In the genomic region with DNA sequence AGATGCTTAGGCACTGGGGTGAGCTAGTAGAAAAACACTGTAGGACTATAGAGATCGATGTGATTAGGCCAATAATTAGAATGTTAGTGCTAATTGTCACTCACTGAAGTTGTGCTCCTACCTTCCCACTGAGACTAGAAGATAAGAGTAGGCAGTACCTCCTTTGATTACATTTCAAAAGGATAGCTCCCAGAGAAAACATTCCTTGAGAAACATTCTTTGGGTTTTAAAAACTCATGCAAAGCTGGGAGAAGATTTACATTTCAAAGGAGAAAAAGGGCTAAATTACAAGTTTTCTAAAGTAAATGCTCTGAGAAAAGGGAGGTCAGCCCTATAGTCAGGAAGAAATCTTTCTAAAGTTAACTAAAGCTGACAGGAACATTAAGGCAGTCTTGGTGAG, we compare ENCODE assay signal across 18 cellular contexts.
DNase-seq lines count a peak whose midpoint lies in the region; ATAC-seq, FAIRE-seq and TF ChIP-seq lines count a peak whose summit lies in the region.
"Had no signal": no experiment of that assay in that cellular context is flagged by ENCODE, and none has a peak within 500 bp of the region (broad histone marks: within the 10 kb centered on the region; RNA-seq: fewer than 3 reads in every experiment).

No MANE protein-coding gene starts in this region.

- H2AFZ ChIP-seq in GM23338: no peak overlapping the region

- H2AK5ac ChIP-seq in mesendoderm (ENCODE audit: low read length): no peak overlapping the region

- peak overlapping the region; percentile 16 for H3K4me2 ChIP-seq in GM23338
- H3K4me2 ChIP-seq in mesendoderm (ENCODE audit: low read length): no peak overlapping the region
- H3K4me2 ChIP-seq: A549; BLaER1 treated with 17β-estradiol and CSF1 and Interleukin-3, amounts not matched to agents 10 nM and 100 nM had no signal

- H3K9ac ChIP-seq in mesendoderm (ENCODE audit: low read length) (no peak overlapping the region), kidney (ENCODE audit: low read length in 2 of 2) (no peak overlapping the region)
- H3K9ac ChIP-seq: BLaER1 treated with 17β-estradiol and CSF1 and Interleukin-3, amounts not matched to agents 10 nM and 100 nM had no signal

- H4K5ac ChIP-seq in mesendoderm (ENCODE audit: low read length): no peak overlapping the region

- H3K4me3 ChIP-seq in GM23338: no peak overlapping the region
- H3K4me3 ChIP-seq in mesendoderm (ENCODE audit: low read length): no peak overlapping the region
- no peak overlapping the region for H3K4me3 ChIP-seq in kidney (ENCODE audit: low read length in 2 of 2)
- H3K4me3 ChIP-seq: A549; BLaER1 treated with 17β-estradiol and CSF1 and Interleukin-3, amounts not matched to agents 10 nM and 100 nM; K562; SK-N-MC had no signal

- no peaks in the 10 kb centered on the region for H3K27me3 ChIP-seq in GM23338 (ENCODE audit: insufficient read depth)
- H3K27me3 ChIP-seq in mesendoderm (ENCODE audit: insufficient read depth, low read length, poor library complexity): no peaks in the 10 kb centered on the region
- no peaks in the 10 kb centered on the region for H3K27me3 ChIP-seq in CD4-positive, alpha-beta T cell (ENCODE audit: control insufficient read depth, insufficient read depth, low read length)
- H3K27me3 ChIP-seq: BLaER1 treated with 17β-estradiol and CSF1 and Interleukin-3, amounts not matched to agents 10 nM and 100 nM had no signal

- H4K8ac ChIP-seq in mesendoderm (ENCODE audit: low read depth, low read length): no peak overlapping the region

- no CpG with 5 or more reads among the region's 1 CpG for WGBS in mesendoderm (ENCODE audit: extremely low coverage, insufficient coverage, low lambda C conversion rate)

- POLR2A ChIA-PET in WTC11 (lab: Charles Lee): no interaction called here
- POLR2A ChIA-PET in CD4-positive, alpha-beta T cell (lab: Charles Lee): no interaction called here

- H3K27ac Mint-ChIP-seq in GM23338 (peak overlapping the region; percentile 88), WTC11 (peak overlapping the region; percentile 97)
- no peak overlapping the region for H3K27ac Mint-ChIP-seq in CD4-positive, alpha-beta T cell

- H3K27ac ChIP-seq in GM23338 (ENCODE audit: low read depth): peak overlapping the region; percentile 89
- H3K27ac ChIP-seq in mesendoderm (ENCODE audit: low read depth, low read length): no peak overlapping the region
- H3K27ac ChIP-seq in kidney (ENCODE audit: low read depth in 2 of 2, low read length in 2 of 2): no peak overlapping the region
- H3K27ac ChIP-seq in CD4-positive, alpha-beta T cell (ENCODE audit: low read depth, low read length): no peak overlapping the region
- H3K27ac ChIP-seq: A549; BLaER1 treated with 17β-estradiol and CSF1 and Interleukin-3, amounts not matched to agents 10 nM and 100 nM; SK-N-MC had no signal

- peaks cover 28% of the 10 kb centered on the region for H3K36me3 Mint-ChIP-seq in GM23338 (ENCODE audit: low read depth)
- peaks cover 16% of the 10 kb centered on the region for H3K36me3 Mint-ChIP-seq in WTC11
- H3K36me3 Mint-ChIP-seq in CD4-positive, alpha-beta T cell (ENCODE audit: low read depth): no peaks in the 10 kb centered on the region

- no peak overlapping the region for H3K23ac ChIP-seq in mesendoderm (ENCODE audit: low read length)

- H3K9me2 ChIP-seq in GM23338 (ENCODE audit: insufficient read depth): no peaks in the 10 kb centered on the region

- H2BK15ac ChIP-seq in mesendoderm (replicated peaks; ENCODE audit: low read depth): no peak overlapping the region

- no peaks in the 10 kb centered on the region for H3K79me1 ChIP-seq in mesendoderm (ENCODE audit: low read length)

- no peak for TF ChIP-seq CTCF in GM23338 (conservative IDR thresholded peaks at IDR 0.05; ENCODE audit: low read depth in 2 of 2)
- no peak for TF ChIP-seq CTCF in WTC11 (IDR thresholded peaks at IDR 0.05)
- TF ChIP-seq CTCF in kidney (IDR thresholded peaks at IDR 0.05; ENCODE audit: borderline replicate concordance, extremely low read depth, insufficient read depth): no peak
- TF ChIP-seq CTCF in CD4-positive, alpha-beta T cell (IDR thresholded peaks at IDR 0.05): no peak

- ATAC-seq in GM23338 (peak; percentile 95), WTC11 (peak; percentile 84), GM18517 (IDR thresholded peaks at IDR 0.05; ENCODE audit: unreplicated experiment) (no peak), GM21529 (IDR thresholded peaks at IDR 0.05; ENCODE audit: unreplicated experiment) (no peak)
- ATAC-seq in CD4-positive, alpha-beta T cell (ENCODE audit: poor library complexity): no peak
- ATAC-seq: A549, HCT116, K562 had no signal

- peaks cover 6% of the 10 kb centered on the region for H3K27me3 Mint-ChIP-seq in GM23338 (ENCODE audit: insufficient read depth, low read depth, poor library complexity)
- no peaks in the 10 kb centered on the region for H3K27me3 Mint-ChIP-seq in WTC11 (ENCODE audit: low read depth)
- H3K27me3 Mint-ChIP-seq in CD4-positive, alpha-beta T cell: no peaks in the 10 kb centered on the region

- CTCF ChIA-PET in WTC11 (lab: Charles Lee): interaction anchor here (1.4 kb wide), 1 partner anchor 12 kb away, joined by 3 read pairs; no protein-coding TSS in a partner anchor
- CTCF ChIA-PET in CD4-positive, alpha-beta T cell (lab: Charles Lee): no interaction called here

- H2BK5ac ChIP-seq in mesendoderm (ENCODE audit: low read length): no peak overlapping the region

- H3K56ac ChIP-seq in mesendoderm (ENCODE audit: low read length): no peak overlapping the region

- no peak overlapping the region for H3K18ac ChIP-seq in mesendoderm (ENCODE audit: low read length)

- H3K36me3 ChIP-seq in GM23338 (ENCODE audit: insufficient read depth) (no peaks in the 10 kb centered on the region), mesendoderm (ENCODE audit: control insufficient read depth, insufficient read depth, low read length) (no peaks in the 10 kb centered on the region), kidney (ENCODE audit: control insufficient read depth in 1 of 2, insufficient read depth in 2 of 2, low read length in 2 of 2) (no peaks in the 10 kb centered on the region)
- H3K36me3 ChIP-seq: BLaER1 treated with 17β-estradiol and CSF1 and Interleukin-3, amounts not matched to agents 10 nM and 100 nM had no signal

- FAIRE-seq in kidney (lab: Jason Lieb, UNC): no peak
- FAIRE-seq: A549, K562 had no signal

- H3K9me3 Mint-ChIP-seq in GM23338 (peaks cover 13% of the 10 kb centered on the region), WTC11 (peaks cover 15% of the 10 kb centered on the region)
- no peaks in the 10 kb centered on the region for H3K9me3 Mint-ChIP-seq in CD4-positive, alpha-beta T cell

- peaks cover 36% of the 10 kb centered on the region for H3K4me1 Mint-ChIP-seq in GM23338
- H3K4me1 Mint-ChIP-seq in WTC11: peaks cover 31% of the 10 kb centered on the region
- H3K4me1 Mint-ChIP-seq in CD4-positive, alpha-beta T cell (ENCODE audit: low read depth): no peaks in the 10 kb centered on the region

- peak; percentile 84 for DNase-seq in GM23338 (ENCODE audit: low spot score)
- no peak for DNase-seq in WTC11 (ENCODE audit: low spot score)
- peak; percentile 53 for DNase-seq in iPS DF 4.7 (ENCODE audit: extremely low read depth, low spot score)
- DNase-seq in mesendoderm: peak; percentile 96
- DNase-seq in kidney: no peak
- no peak for DNase-seq in CD4-positive, alpha-beta T cell
- DNase-seq: DMS79, NCI-H1105, NCI-H1694, NCI-H2081 treated with DMSO at 0.1 percent for 48 hours, SHP77 had no signal

- no peaks in the 10 kb centered on the region for H3K79me2 ChIP-seq in GM23338 (replicated peaks; ENCODE audit: insufficient read depth)
- no peaks in the 10 kb centered on the region for H3K79me2 ChIP-seq in mesendoderm (ENCODE audit: control insufficient read depth, insufficient read depth, low read length)

- no peak overlapping the region for H2BK120ac ChIP-seq in mesendoderm (ENCODE audit: low read depth, low read length)

- H4K20me1 ChIP-seq in GM23338 (replicated peaks; ENCODE audit: insufficient read depth): no peaks in the 10 kb centered on the region
- H4K20me1 ChIP-seq: BLaER1 treated with 17β-estradiol and CSF1 and Interleukin-3, amounts not matched to agents 10 nM and 100 nM had no signal

- intact Hi-C loops in kidney (cut with DNase I): no loop called here
- intact Hi-C loops in CD4-positive, alpha-beta T cell (cut with DNase I, micrococcal nuclease): no loop called here

- no peak overlapping the region for H3K4ac ChIP-seq in mesendoderm (ENCODE audit: low read depth, low read length)

- H3K9me3 ChIP-seq in kidney (ENCODE audit: control insufficient read depth in 1 of 2, low read length in 2 of 2): no peaks in the 10 kb centered on the region
- no peaks in the 10 kb centered on the region for H3K9me3 ChIP-seq in CD4-positive, alpha-beta T cell (ENCODE audit: control insufficient read depth, low read length)
- H3K9me3 ChIP-seq: A549; BLaER1 treated with 17β-estradiol and CSF1 and Interleukin-3, amounts not matched to agents 10 nM and 100 nM had no signal

- H3K4me1 ChIP-seq in GM23338 (ENCODE audit: insufficient read depth) (peaks cover 19% of the 10 kb centered on the region; the same call in 1 of the 2 replicates), mesendoderm (ENCODE audit: control insufficient read depth, low read depth, low read length) (no peaks in the 10 kb centered on the region), kidney (ENCODE audit: control insufficient read depth in 1 of 2, insufficient read depth in 1 of 2, low read depth in 1 of 2, low read length in 2 of 2) (no peaks in the 10 kb centered on the region)
- H3K4me1 ChIP-seq: A549; BLaER1 treated with 17β-estradiol and CSF1 and Interleukin-3, amounts not matched to agents 10 nM and 100 nM had no signal

- H3K4me3 Mint-ChIP-seq in GM23338: peak overlapping the region; percentile 41; the same call in 1 of the 3 replicates
- H3K4me3 Mint-ChIP-seq in WTC11: peak overlapping the region; percentile 33; the same call in 1 of the 2 replicates
- H3K4me3 Mint-ChIP-seq in CD4-positive, alpha-beta T cell: no peak overlapping the region

- no peaks in the 10 kb centered on the region for H3F3A ChIP-seq in GM23338 (replicated peaks; ENCODE audit: low read depth)

TF ChIP-seq in GM23338, 12 proteins besides CTCF, POLR2A, EP300 and RAD21 (continues in another document):
- TF ChIP-seq ZNF114 (CRISPR knock-in tag; IDR thresholded peaks at IDR 0.05) (no peak), NANOG (IDR thresholded peaks at IDR 0.05; ENCODE audit: borderline replicate concordance) (peak; percentile 81), JUNB (IDR thresholded peaks at IDR 0.05; ENCODE audit: unreplicated experiment) (no peak), STAT1 (IDR thresholded peaks at IDR 0.05; ENCODE audit: unreplicated experiment) (no peak)

TF ChIP-seq in WTC11, 78 proteins besides CTCF, POLR2A, EP300 and RAD21 (continues in another document):
- TF ChIP-seq PRRX2 (CRISPR knock-in tag; IDR thresholded peaks at IDR 0.05) (no peak), FOXJ3 (CRISPR knock-in tag; IDR thresholded peaks at IDR 0.05; ENCODE audit: borderline replicate concordance) (no peak), ESRRA (CRISPR knock-in tag; IDR thresholded peaks at IDR 0.05; ENCODE audit: borderline replicate concordance) (no peak), NFE2L1 (CRISPR knock-in tag; IDR thresholded peaks at IDR 0.05) (no peak)

Comparison
In these comparisons a context has a peak if more than half of its experiments do, and no peak if none do; other contexts are left out.
1. ATAC-seq: peak in GM23338 (single experiment) and WTC11 (single experiment); none in GM18517 (single experiment), CD4-positive, alpha-beta T cell (single experiment) and GM21529 (single experiment).
2. DNase-seq: peak in GM23338 (single experiment), iPS DF 4.7 (single experiment) and mesendoderm (single experiment); none in WTC11 (single experiment), kidney (single experiment) and CD4-positive, alpha-beta T cell (0 of 10).